8 cellular contexts compared by ENCODE assay signal in the genomic region with DNA sequence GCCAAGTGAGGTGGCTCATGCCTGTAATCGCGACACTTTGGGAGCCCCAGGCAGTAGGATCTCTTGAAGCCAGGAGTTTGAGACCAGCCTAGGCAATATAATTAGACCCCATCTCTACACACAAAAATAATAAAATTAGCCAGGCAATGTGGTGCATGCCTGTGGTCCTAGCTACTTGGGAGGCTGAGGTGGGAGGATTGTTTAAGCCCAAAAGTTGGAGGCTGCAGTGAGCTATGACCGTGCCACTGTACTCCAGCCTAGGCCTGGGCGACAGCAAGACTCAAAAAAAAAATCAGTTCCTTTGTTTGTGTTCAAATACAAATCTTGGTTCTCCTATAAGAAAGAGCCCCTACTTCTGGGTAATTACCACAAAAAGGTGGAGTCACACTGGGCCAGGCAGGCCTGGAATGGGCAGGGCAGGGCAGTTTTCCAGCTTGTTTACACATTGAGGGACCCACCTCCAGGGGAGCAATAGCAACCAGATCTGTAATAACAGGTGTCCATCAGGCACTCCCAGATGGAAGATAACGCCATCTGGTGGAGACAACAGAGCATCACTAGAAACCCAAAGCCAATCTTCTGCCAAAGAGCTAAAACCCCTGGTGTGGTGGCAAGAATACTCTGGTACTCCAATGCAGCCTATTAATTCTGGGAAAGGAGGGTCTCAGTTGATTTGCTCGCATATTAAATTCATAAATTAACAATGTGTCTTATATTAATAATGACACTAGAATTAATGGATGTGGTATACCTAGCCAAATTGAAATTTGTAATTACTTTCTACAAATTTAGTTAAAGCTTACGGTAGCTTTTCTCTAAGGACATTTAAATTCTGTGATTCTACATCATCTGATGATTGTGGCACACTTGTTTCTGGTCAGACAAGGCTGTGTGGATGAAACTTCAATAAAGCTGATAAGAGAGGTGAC. TPM values are rescaled to one million over a fixed set of nuclear protein-coding genes. Genes with fewer than 3 reads are reported as not detected.
A peak's percentile ranks its signal among the peaks of the same experiment; 100 is the strongest.
DNase-seq lines count a peak whose midpoint lies in the region; ATAC-seq and TF ChIP-seq lines count a peak whose summit lies in the region.

No MANE protein-coding gene starts in this region.

- H3K36me3 ChIP-seq in transverse colon, result peaks cover 0 to 18% (median 1%) of the 10 kb centered on the region in 4 donors

- H3K4me3 Mint-ChIP-seq in activated CD4-positive, alpha-beta T cell treated with anti-CD3 and anti-CD28 coated beads, Interleukin-2, amount 10 ng/mL, durations not matched to agents 24 days and 14 days, result no peak overlapping the region
- H3K4me3 Mint-ChIP-seq in endothelial cell (ENCODE audit: unreplicated experiment), result no peak overlapping the region

- H3K27ac Mint-ChIP-seq in activated CD4-positive, alpha-beta T cell treated with anti-CD3 and anti-CD28 coated beads, Interleukin-2, amount 10 ng/mL, durations not matched to agents 24 days and 14 days, result peak overlapping the region; percentile 66
- no peak overlapping the region for H3K27ac Mint-ChIP-seq in endothelial cell (ENCODE audit: unreplicated experiment)

- H3K36me3 Mint-ChIP-seq in activated CD4-positive, alpha-beta T cell treated with anti-CD3 and anti-CD28 coated beads, Interleukin-2, amount 10 ng/mL, durations not matched to agents 24 days and 14 days (ENCODE audit: low read depth), result peaks cover 52% of the 10 kb centered on the region
- no peaks in the 10 kb centered on the region for H3K36me3 Mint-ChIP-seq in endothelial cell (ENCODE audit: low read depth, unreplicated experiment)

- intact Hi-C loops in activated CD4-positive, alpha-beta T cell treated with anti-CD3 and anti-CD28 coated beads, Interleukin-2, amount 10 ng/mL, durations not matched to agents 24 days and 14 days (cut with micrococcal nuclease), result loop anchor here (1.0 to 2.0 kb wide), 3 partner anchors 14 to 236 kb away; no protein-coding TSS in a partner anchor
- intact Hi-C loops in transverse colon (cut with DNase I; ENCODE audit: low total_unique reads), result no loop called here

- peak overlapping the region; percentile 59 to 80 (median 68) for H3K27ac ChIP-seq in transverse colon

- no peak for TF ChIP-seq EP300 in transverse colon (IDR thresholded peaks at IDR 0.05; ENCODE audit: low read depth)

- TF ChIP-seq POLR2A in transverse colon (IDR thresholded peaks at IDR 0.05), result no peak

- H3K9me3 ChIP-seq in transverse colon, result no peaks in the 10 kb centered on the region

- no peaks in the 10 kb centered on the region for H3K27me3 Mint-ChIP-seq in activated CD4-positive, alpha-beta T cell treated with anti-CD3 and anti-CD28 coated beads, Interleukin-2, amount 10 ng/mL, durations not matched to agents 24 days and 14 days
- no peaks in the 10 kb centered on the region for H3K27me3 Mint-ChIP-seq in endothelial cell (ENCODE audit: unreplicated experiment)

- H3K4me1 Mint-ChIP-seq in activated CD4-positive, alpha-beta T cell treated with anti-CD3 and anti-CD28 coated beads, Interleukin-2, amount 10 ng/mL, durations not matched to agents 24 days and 14 days, result peaks cover 2% of the 10 kb centered on the region
- H3K4me1 Mint-ChIP-seq in endothelial cell (ENCODE audit: unreplicated experiment), result no peaks in the 10 kb centered on the region

- peak; percentile 68 for TF ChIP-seq CTCF in endothelial cell (IDR thresholded peaks at IDR 0.05; ENCODE audit: unreplicated experiment)
- peak; percentile 74 to 93 (median 86) for TF ChIP-seq CTCF in transverse colon (IDR thresholded peaks at IDR 0.05)

- in situ Hi-C loops in transverse colon (cut with MboI; ENCODE audit: low pct_ligation_motif_present in 1 of 4, low pct_unique_long_range_greater_than_20kb in 1 of 4, low sequenced_read_pairs in 3 of 4), result no loop called here

- DNase-seq in C1 segment of cervical spinal cord (lab: John Stamatoyannopoulos, UW) (peak in 9 of 14 donors; percentile 18 to 68 (median 27)), HPDE6-E6E7 (ENCODE audit: extremely low spot score) (peak; percentile 95), NCI-H526 (lab: John Stamatoyannopoulos, UW) (peak; percentile 78 to 87), endothelial cell (ENCODE audit: low spot score) (peak; percentile 64), midbrain (lab: John Stamatoyannopoulos, UW) (peak; percentile 70), transverse colon (peak; percentile 88)
- DNase-seq in activated CD4-positive, alpha-beta T cell treated with anti-CD3 and anti-CD28 coated beads, Interleukin-2, amount 10 ng/mL, durations not matched to agents 24 days and 14 days, result peak; percentile 88

- WGBS in transverse colon (ENCODE audit: low coverage in 1 of 2), 2 donors, result 66 to 70% methylated on average over 6 to 7 of the region's 7 CpGs

- H3K4me3 ChIP-seq in transverse colon, result no peak overlapping the region

- H3K4me1 ChIP-seq in transverse colon, result peaks cover 0 to 8% (median 4%) of the 10 kb centered on the region in 4 donors

- ATAC-seq in GM19023 (IDR thresholded peaks at IDR 0.05; ENCODE audit: unreplicated experiment), result peak; percentile 67

- H3K27me3 ChIP-seq in transverse colon, result no peaks in the 10 kb centered on the region

- H3K9me3 Mint-ChIP-seq in activated CD4-positive, alpha-beta T cell treated with anti-CD3 and anti-CD28 coated beads, Interleukin-2, amount 10 ng/mL, durations not matched to agents 24 days and 14 days, result no peaks in the 10 kb centered on the region
- no peaks in the 10 kb centered on the region for H3K9me3 Mint-ChIP-seq in endothelial cell (ENCODE audit: unreplicated experiment)

RNA-seq across cellular contexts. Expression of gene PPP1R15B, which starts 13.2 kb away (rescaled TPM):
- 70.9 and 74.0 TPM in 2 replicates for total RNA-seq in activated CD4-positive, alpha-beta T cell treated with anti-CD3 and anti-CD28 coated beads, Interleukin-2, amount 10 ng/mL, durations not matched to agents 24 days and 14 days
- 43.2 TPM for total RNA-seq in endothelial cell (ENCODE audit: unreplicated experiment)
- 10 to 100 TPM; 30.8 to 74.2 (median 54.5) TPM for total RNA-seq in transverse colon

RNA-seq across cellular contexts. Expression of gene PLEKHA6, which starts 38.7 kb away (rescaled TPM):
- total RNA-seq in activated CD4-positive, alpha-beta T cell treated with anti-CD3 and anti-CD28 coated beads, Interleukin-2, amount 10 ng/mL, durations not matched to agents 24 days and 14 days, result 0.07 and 0.47 TPM in 2 replicates
- 3.7 TPM for total RNA-seq in endothelial cell (ENCODE audit: unreplicated experiment)
- total RNA-seq in transverse colon, result 100 to 1,000 TPM in 1 of 4 donors, 10 to 100 TPM in 3; 58.7 to 209 (median 97.9) TPM

Comparison
In these comparisons a context has a peak if more than half of its experiments do, and no peak if none do; other contexts are left out.
1. DNase-seq: peak in every context shown above with its lines; median percentile 95 in HPDE6-E6E7; 88 in activated CD4-positive, alpha-beta T cell treated with anti-CD3 and anti-CD28 coated beads, Interleukin-2, amount 10 ng/mL, durations not matched to agents 24 days and 14 days; 88 in transverse colon; 82 in NCI-H526; 70 in midbrain; 64 in endothelial cell; 27 in C1 segment of cervical spinal cord.
2. RNA of gene PLEKHA6, which starts 38.7 kb away (total RNA-seq): 58.7 to 209 TPM in transverse colon; 3.7 TPM in endothelial cell (single experiment) and 0.07 to 0.47 TPM in activated CD4-positive, alpha-beta T cell treated with anti-CD3 and anti-CD28 coated beads, Interleukin-2, amount 10 ng/mL, durations not matched to agents 24 days and 14 days; every median in the first group is over 10 times any median in the second.